In the genomic region with DNA sequence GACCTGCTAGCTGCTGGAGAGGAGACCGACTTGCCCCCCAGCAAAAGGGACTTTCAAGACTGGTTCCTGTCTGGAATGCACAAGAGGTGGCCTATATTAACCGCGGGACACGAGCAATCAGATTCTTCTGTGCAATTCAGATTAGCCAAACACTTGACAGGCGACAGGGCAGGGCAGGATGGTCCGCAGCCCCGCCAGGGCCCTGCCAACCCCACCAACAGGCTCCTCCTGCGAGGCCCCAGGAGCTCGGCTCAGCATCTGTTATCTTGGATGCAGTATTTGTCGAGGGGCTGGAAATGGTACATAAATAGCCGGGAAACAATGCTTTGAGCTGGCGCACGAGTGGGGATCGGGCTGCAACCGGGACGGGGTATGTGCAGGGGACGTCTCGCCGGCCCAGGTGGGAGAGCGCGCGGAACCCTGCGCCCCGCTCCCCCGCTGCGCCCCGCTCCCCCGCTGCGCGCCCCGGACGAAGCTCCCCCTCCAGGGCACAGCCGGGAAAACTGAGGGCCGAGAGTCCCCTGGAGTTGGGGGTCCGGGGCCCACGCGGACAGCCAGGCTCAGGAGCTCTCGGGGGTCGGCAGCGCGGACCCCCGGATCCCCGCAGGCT, we compare ENCODE assay signal across 8 cellular contexts. TPM values are rescaled to one million over a fixed set of nuclear protein-coding genes. Genes with fewer than 3 reads are reported as not detected.
DNase-seq lines count a peak whose midpoint lies in the region; ATAC-seq and TF ChIP-seq lines count a peak whose summit lies in the region.

No MANE protein-coding gene starts in this region.

- H3K27me3 ChIP-seq in suprapubic skin = peaks cover 13% of the 10 kb centered on the region

- H3K4me1 Mint-ChIP-seq in activated naive CD8-positive, alpha-beta T cell treated with anti-CD3 and anti-CD28 coated beads for 36 hours = peaks cover 10% of the 10 kb centered on the region

- peak overlapping the region; percentile 60 for H3K4me3 Mint-ChIP-seq in activated naive CD8-positive, alpha-beta T cell treated with anti-CD3 and anti-CD28 coated beads for 36 hours

- H3K27ac Mint-ChIP-seq in activated naive CD8-positive, alpha-beta T cell treated with anti-CD3 and anti-CD28 coated beads for 36 hours = no peak overlapping the region

- H3K9me3 Mint-ChIP-seq in activated naive CD8-positive, alpha-beta T cell treated with anti-CD3 and anti-CD28 coated beads for 36 hours = no peaks in the 10 kb centered on the region

- H3K9me3 ChIP-seq in suprapubic skin = no peaks in the 10 kb centered on the region

- H3K36me3 ChIP-seq in suprapubic skin = no peaks in the 10 kb centered on the region

- no peaks in the 10 kb centered on the region for H3K36me3 Mint-ChIP-seq in activated naive CD8-positive, alpha-beta T cell treated with anti-CD3 and anti-CD28 coated beads for 36 hours

- WGBS in suprapubic skin = 0% methylated on average over 15 of the region's 43 CpGs

- no peak for TF ChIP-seq POLR2A in suprapubic skin (IDR thresholded peaks at IDR 0.05)

- H3K4me3 ChIP-seq in suprapubic skin = peak overlapping the region; percentile 76

- no peak for TF ChIP-seq CTCF in suprapubic skin (IDR thresholded peaks at IDR 0.05)

- no peak for ATAC-seq in GM21447 (IDR thresholded peaks at IDR 0.05; ENCODE audit: unreplicated experiment)

- peak overlapping the region; percentile 84 for H3K27ac ChIP-seq in suprapubic skin

- TF ChIP-seq EP300 in suprapubic skin (IDR thresholded peaks at IDR 0.05) = no peak

- peaks cover 35% of the 10 kb centered on the region for H3K27me3 Mint-ChIP-seq in activated naive CD8-positive, alpha-beta T cell treated with anti-CD3 and anti-CD28 coated beads for 36 hours

- H3K4me1 ChIP-seq in suprapubic skin = peaks cover 31% of the 10 kb centered on the region

- peak; percentile 22 for DNase-seq in activated T-cell treated with anti-CD3 and anti-CD28 coated beads, Interleukin-2, amount 50 U/mL, for 1 hour
- DNase-seq in activated T-cell treated with anti-CD3 and anti-CD28 coated beads for 4 hours = no peak
- DNase-seq in activated naive CD8-positive, alpha-beta T cell treated with anti-CD3 and anti-CD28 coated beads for 36 hours = no peak
- DNase-seq in iris pigment epithelial cell (ENCODE audit: low read depth) = peak; percentile 12
- no peak for DNase-seq in suprapubic skin (ENCODE audit: low spot score in 2 of 2)
- no peak for DNase-seq in OCI-M1 (lab: John Stamatoyannopoulos, UW)
- no peak for DNase-seq in NCI-H2107 treated with DMSO at 0.1 percent for 48 hours (lab: John Stamatoyannopoulos, UW; ENCODE audit: unreplicated experiment)

RNA-seq across cellular contexts. Expression of gene RADIL, which starts 0.7 kb away (rescaled TPM):
- total RNA-seq in activated naive CD8-positive, alpha-beta T cell treated with anti-CD3 and anti-CD28 coated beads for 36 hours = under 1 TPM; 0.58 to 0.92 TPM
- 1 to 10 TPM; 2.1 to 6.8 (median 3.6) TPM for total RNA-seq in suprapubic skin

RNA-seq across cellular contexts. Expression of gene PAPOLB, which starts 21.0 kb away (rescaled TPM):
- total RNA-seq in activated naive CD8-positive, alpha-beta T cell treated with anti-CD3 and anti-CD28 coated beads for 36 hours = under 1 TPM in 1 of 2 experiments, not detected in 1; 0.04 TPM
- under 1 TPM in 2 of 4 donors, not detected in 2; 0.11 to 0.30 TPM for total RNA-seq in suprapubic skin

Comparison
In these comparisons a context has a peak if more than half of its experiments do, and no peak if none do; other contexts are left out.
1. DNase-seq: peak in activated T-cell treated with anti-CD3 and anti-CD28 coated beads, Interleukin-2, amount 50 U/mL, for 1 hour (single experiment) and iris pigment epithelial cell (single experiment); none in activated T-cell treated with anti-CD3 and anti-CD28 coated beads for 4 hours (single experiment), activated naive CD8-positive, alpha-beta T cell treated with anti-CD3 and anti-CD28 coated beads for 36 hours (single experiment), suprapubic skin (0 of 2), OCI-M1 (single experiment) and NCI-H2107 treated with DMSO at 0.1 percent for 48 hours (single experiment).